Comparison of ENCODE assay signal across 8 cellular contexts in the genomic region with DNA sequence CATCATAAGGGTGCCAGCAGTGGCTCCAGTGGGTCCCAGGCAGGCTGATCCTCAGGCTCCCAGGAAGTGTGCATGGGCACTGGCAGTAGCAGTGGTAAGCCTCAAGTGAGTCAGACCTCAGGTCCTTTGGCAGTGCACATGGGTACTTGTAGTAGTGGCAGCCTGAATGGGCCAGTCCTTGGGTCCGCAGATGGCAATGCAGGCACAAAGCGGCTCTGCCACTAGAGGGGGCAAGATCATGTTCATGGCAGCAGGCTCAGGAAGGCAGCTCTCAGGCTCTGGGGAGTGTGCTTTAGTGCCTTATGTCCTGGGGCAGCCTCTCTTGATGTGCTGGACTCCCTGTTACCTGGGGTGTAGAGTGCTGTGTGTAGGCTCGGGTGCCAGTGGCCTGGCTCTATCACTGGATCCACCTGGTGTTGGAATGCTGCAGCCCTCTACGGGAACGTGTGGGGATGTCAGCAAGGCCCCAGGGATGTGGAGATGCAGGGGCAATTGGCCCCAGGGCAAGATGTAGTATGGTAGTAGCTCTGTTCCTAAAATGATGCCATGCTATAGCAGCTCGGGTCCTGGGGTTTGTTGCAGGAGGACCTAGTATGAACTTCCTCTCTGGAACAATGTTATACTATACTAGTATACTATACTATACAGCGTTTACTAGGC. TPM values are rescaled to one million over a fixed set of nuclear protein-coding genes. Genes with fewer than 3 reads are reported as not detected.
A peak's percentile ranks its signal among the peaks of the same experiment; 100 is the strongest.
DNase-seq lines count a peak whose midpoint lies in the region; ATAC-seq and TF ChIP-seq lines count a peak whose summit lies in the region.

No MANE protein-coding gene starts in this region.

- POLR2A ChIA-PET in A673 (lab: Charles Lee; ENCODE audit: low non-redundant PET) = no interaction called here

- peaks cover 1% of the 10 kb centered on the region for H3K9me3 Mint-ChIP-seq in memory B cell
- H3K9me3 Mint-ChIP-seq in stimulated activated memory B cell treated with anti-CD40 and anti-IgM and Interleukin-4, amounts not matched to agents 10 μg/mL and 1 μg/mL and 100 μg/mL, for 72 hours = no peaks in the 10 kb centered on the region

- H3K9ac ChIP-seq in colonic mucosa (ENCODE audit: low read depth in 2 of 2, low read length in 2 of 2) = no peak overlapping the region

- TF ChIP-seq CTCF in A673 (conservative IDR thresholded peaks at IDR 0.05; ENCODE audit: low read depth, low read length) = peak; percentile 88
- TF ChIP-seq CTCF in colonic mucosa (IDR thresholded peaks at IDR 0.05) = peak; percentile 61

- peaks cover 3% of the 10 kb centered on the region for H3K36me3 Mint-ChIP-seq in memory B cell
- no peaks in the 10 kb centered on the region for H3K36me3 Mint-ChIP-seq in stimulated activated memory B cell treated with anti-CD40 and anti-IgM and Interleukin-4, amounts not matched to agents 10 μg/mL and 1 μg/mL and 100 μg/mL, for 72 hours

- CTCF ChIA-PET in A673 (lab: Charles Lee) = no interaction called here

- DNase-seq in A673 (ENCODE audit: low spot score) (peak; percentile 71), NCI-H2227 (lab: John Stamatoyannopoulos, UW; ENCODE audit: unreplicated experiment) (peak; percentile 69), colonic mucosa (peak; percentile 78), memory B cell (ENCODE audit: low spot score in 2 of 2) (peak; percentile 28 to 39), NCI-H128 (lab: John Stamatoyannopoulos, UW; ENCODE audit: unreplicated experiment) (no peak)
- peak; percentile 16 for DNase-seq in activated CD4-positive, CD25-positive, alpha-beta regulatory T cell treated with anti-CD3 and anti-CD28 coated beads, Interleukin-2, amount 50 U/mL, for 16 hours (ENCODE audit: low read depth, low spot score)

- H3K4me1 ChIP-seq in A673 (ENCODE audit: insufficient read depth, low read length, poor library complexity, severe bottlenecking) (no peaks in the 10 kb centered on the region), colonic mucosa (no peaks in the 10 kb centered on the region)

- H3K9me3 ChIP-seq in A673 (ENCODE audit: low read depth, low read length, poor library complexity, severe bottlenecking) = no peaks in the 10 kb centered on the region
- no peaks in the 10 kb centered on the region for H3K9me3 ChIP-seq in colonic mucosa

- H3K4me3 ChIP-seq in A673 (ENCODE audit: low read depth, low read length, poor library complexity, severe bottlenecking) = no peak overlapping the region
- H3K4me3 ChIP-seq in colonic mucosa = no peak overlapping the region

- H3K27ac ChIP-seq in A673 (ENCODE audit: low read depth, low read length, poor library complexity, severe bottlenecking) (no peak overlapping the region), colonic mucosa (no peak overlapping the region)

- no peaks in the 10 kb centered on the region for H3K4me1 Mint-ChIP-seq in memory B cell
- H3K4me1 Mint-ChIP-seq in stimulated activated memory B cell treated with anti-CD40 and anti-IgM and Interleukin-4, amounts not matched to agents 10 μg/mL and 1 μg/mL and 100 μg/mL, for 72 hours = no peaks in the 10 kb centered on the region

- H3K27me3 Mint-ChIP-seq in memory B cell = no peaks in the 10 kb centered on the region
- H3K27me3 Mint-ChIP-seq in stimulated activated memory B cell treated with anti-CD40 and anti-IgM and Interleukin-4, amounts not matched to agents 10 μg/mL and 1 μg/mL and 100 μg/mL, for 72 hours = no peaks in the 10 kb centered on the region

- intact Hi-C loops in A673 (cut with micrococcal nuclease; ENCODE audit: unreplicated experiment) (loop anchor here (10.0 kb wide), 1 partner anchor 310 kb away; no protein-coding TSS in a partner anchor), colonic mucosa (cut with DNase I) (no loop called here)

- ATAC-seq in GM18502 (IDR thresholded peaks at IDR 0.05; ENCODE audit: poor library complexity, unreplicated experiment) = peak; percentile 54
- peak; percentile 72 for ATAC-seq in memory B cell (ENCODE audit: low read depth)
- peak; percentile 61 for ATAC-seq in stimulated activated memory B cell treated with anti-CD40 and anti-IgM and Interleukin-4, amounts not matched to agents 10 μg/mL and 1 μg/mL and 100 μg/mL, for 72 hours

- no peak overlapping the region for H3K27ac Mint-ChIP-seq in memory B cell
- no peak overlapping the region for H3K27ac Mint-ChIP-seq in stimulated activated memory B cell treated with anti-CD40 and anti-IgM and Interleukin-4, amounts not matched to agents 10 μg/mL and 1 μg/mL and 100 μg/mL, for 72 hours

- no peak overlapping the region for H3K4me3 Mint-ChIP-seq in memory B cell
- no peak overlapping the region for H3K4me3 Mint-ChIP-seq in stimulated activated memory B cell treated with anti-CD40 and anti-IgM and Interleukin-4, amounts not matched to agents 10 μg/mL and 1 μg/mL and 100 μg/mL, for 72 hours

- H3K27me3 ChIP-seq in A673 (replicated peaks; ENCODE audit: insufficient read depth, low read depth, low read length, poor library complexity) (peaks cover 9% of the 10 kb centered on the region), colonic mucosa (no peaks in the 10 kb centered on the region)

- BruUV-seq in A673 (replicated peaks; lab: Mats Ljungman, UMichigan) = no TSS peak

- H3K36me3 ChIP-seq in A673 (ENCODE audit: insufficient read depth, low read length, poor library complexity, severe bottlenecking) = no peaks in the 10 kb centered on the region
- no peaks in the 10 kb centered on the region for H3K36me3 ChIP-seq in colonic mucosa

RNA-seq across cellular contexts. Expression of gene ACSM3, which starts 11.0 kb away (rescaled TPM):
- total RNA-seq in A673 (2021) (0.35 TPM in 1 of 2 replicates, not detected in the other), colonic mucosa (10 to 100 TPM; 34.9 to 42.8 TPM)

RNA-seq across cellular contexts. Expression of gene ERI2, which starts 31.4 kb away (rescaled TPM):
- 24.9 and 27.1 TPM in 2 replicates for total RNA-seq in A673 (2021)
- 10 to 100 TPM; 28.7 to 43.8 TPM for total RNA-seq in colonic mucosa

RNA-seq across cellular contexts. Expression of gene REXO5, which starts 31.5 kb away (rescaled TPM):
- 9.1 TPM in 2 replicates for total RNA-seq in A673 (2021)
- total RNA-seq in colonic mucosa = 10 to 100 TPM in 1 of 2 donors, 1 to 10 TPM in 1; 2.9 to 10.9 TPM

RNA-seq across cellular contexts. Expression of gene THUMPD1, which starts 33.2 kb away (rescaled TPM):
- 26.6 and 29.9 TPM in 2 replicates for total RNA-seq in A673 (2021)
- 10 to 100 TPM; 32.8 to 36.8 TPM for total RNA-seq in colonic mucosa

Comparison
In these comparisons a context has a peak if more than half of its experiments do, and no peak if none do; other contexts are left out.
1. RNA of gene ACSM3, which starts 11.0 kb away (total RNA-seq): 34.9 to 42.8 TPM in colonic mucosa; 0.35 TPM in A673; every median in the first group is over 10 times any median in the second.
2. Peak in every context shown above with its lines, with median percentiles within 50 percentile points of each other: ATAC-seq.